Comparison of ENCODE assay signal across 27 cellular contexts in genomic region chr19:31257025-31257424, GRCh38.
DNase-seq lines count a peak whose midpoint lies in the region; ATAC-seq, FAIRE-seq and TF ChIP-seq lines count a peak whose summit lies in the region.
"Had no signal": no experiment of that assay in that cellular context is flagged by ENCODE, and none has a peak within 500 bp of the region (broad histone marks: within the 10 kb centered on the region; RNA-seq: fewer than 3 reads in every experiment).

No MANE protein-coding gene starts in this region.

- no peak overlapping the region for H2BK5ac ChIP-seq in IMR-90 (ENCODE audit: low read depth, low read length, poor library complexity, severe bottlenecking)

- in situ Hi-C loops in IMR-90 (cut with MboI; ENCODE audit: low sequenced_read_pairs), result no loop called here

- H2AK5ac ChIP-seq in IMR-90 (ENCODE audit: low read depth, low read length), result 0 out of 2 replicates have a peak overlapping the region, but pooled peaks have one; percentile 20

- intact Hi-C loops in IMR-90 (cut with micrococcal nuclease) (no loop called here), left colon (cut with DNase I, micrococcal nuclease) (no loop called here)

- no peak for FAIRE-seq in urothelium cell line (lab: Jason Lieb, UNC)
- FAIRE-seq: A204.1, GM12891 had no signal

- no peak overlapping the region for H3K4ac ChIP-seq in IMR-90 (ENCODE audit: low read depth, low read length)

- H2BK15ac ChIP-seq in IMR-90 (ENCODE audit: low read depth, low read length), result no peak overlapping the region

- no peak for ATAC-seq in IMR-90 (ENCODE audit: low read depth)
- ATAC-seq in GM21390 (IDR thresholded peaks at IDR 0.05; ENCODE audit: unreplicated experiment), result no peak
- no peak for ATAC-seq in left colon
- ATAC-seq: CD8-positive, alpha-beta T cell; GM23338; PC-3; SK-N-SH treated with all-trans-retinoic acid at 6 μM for 48 hours had no signal

- POLR2A ChIA-PET in IMR-90 (lab: Charles Lee; ENCODE audit: unreplicated experiment), result no interaction called here

- H2BK20ac ChIP-seq in IMR-90 (ENCODE audit: low read depth, low read length), result no peak overlapping the region

- H3K79me2 ChIP-seq in osteoblast (ENCODE audit: insufficient read depth, low read length), result no peaks in the 10 kb centered on the region

- H2BK120ac ChIP-seq in IMR-90 (ENCODE audit: low read depth, low read length), result no peak overlapping the region

- H3K27me3 ChIP-seq in BLaER1 (no peaks in the 10 kb centered on the region), IMR-90 (ENCODE audit: control insufficient read depth, insufficient read depth, low read length) (no peaks in the 10 kb centered on the region), osteoblast (ENCODE audit: insufficient read depth, low read length) (no peaks in the 10 kb centered on the region)

- no peak overlapping the region for H3K14ac ChIP-seq in IMR-90 (replicated peaks; ENCODE audit: low read depth, low read length)

- H2AFZ ChIP-seq in IMR-90 (replicated peaks; ENCODE audit: low read length, poor library complexity) (no peak overlapping the region), osteoblast (ENCODE audit: low read length) (no peak overlapping the region)
- H2AFZ ChIP-seq: GM23338 had no signal

- H4K91ac ChIP-seq in IMR-90 (ENCODE audit: insufficient read depth, low read depth, low read length), result no peak overlapping the region

- H3K4me2 ChIP-seq in BLaER1 (peak overlapping the region; percentile 63; the same call in 1 of the 2 replicates), IMR-90 (ENCODE audit: low read depth, low read length) (no peak overlapping the region), osteoblast (ENCODE audit: insufficient read depth, low read length) (no peak overlapping the region)
- H3K4me2 ChIP-seq: GM23338 had no signal

- H3K18ac ChIP-seq in IMR-90 (ENCODE audit: low read depth, low read length), result no peak overlapping the region

- H3K27ac ChIP-seq in BLaER1, result no peak overlapping the region
- no peak overlapping the region for H3K27ac ChIP-seq in IMR-90 (ENCODE audit: insufficient read depth, low read length)
- H3K27ac ChIP-seq in osteoblast (ENCODE audit: low read depth, low read length), result no peak overlapping the region

- no peak overlapping the region for H3K23ac ChIP-seq in IMR-90 (ENCODE audit: low read depth, low read length)

- H3K4me3 ChIP-seq in BLaER1 (no peak overlapping the region), IMR-90 (ENCODE audit: insufficient read depth, low read depth, low read length) (no peak overlapping the region), osteoblast (ENCODE audit: insufficient read depth, low read length) (no peak overlapping the region)
- H3K4me3 ChIP-seq: GM23338, HAP-1 had no signal

- H4K5ac ChIP-seq in IMR-90 (ENCODE audit: low read depth, low read length), result no peak overlapping the region

- no TSS peak for BruUV-seq in IMR-90 (replicated peaks; lab: Mats Ljungman, UMichigan)

- H3K36me3 ChIP-seq in BLaER1 (no peaks in the 10 kb centered on the region), IMR-90 (ENCODE audit: control insufficient read depth, insufficient read depth, low read length) (no peaks in the 10 kb centered on the region), osteoblast (ENCODE audit: insufficient read depth, low read length) (no peaks in the 10 kb centered on the region)
- H3K36me3 ChIP-seq: HAP-1 had no signal

- H4K20me1 ChIP-seq in BLaER1 (no peaks in the 10 kb centered on the region), IMR-90 (ENCODE audit: insufficient read depth, low read length) (no peaks in the 10 kb centered on the region), osteoblast (ENCODE audit: insufficient read depth, low read length) (no peaks in the 10 kb centered on the region)

- 98% methylated on average over 4 of the region's 9 CpGs; no CpG with 5 or more reads in 1 of the 2 experiments for WGBS in IMR-90 (ENCODE audit: extremely low coverage in 2 of 2, insufficient read length in 1 of 2), 2 experiments

- H3K79me1 ChIP-seq in IMR-90 (ENCODE audit: low read depth in 1 of 2, low read length in 2 of 2), result no peaks in the 10 kb centered on the region

- no peak for TF ChIP-seq POLR2A in IMR-90 (IDR thresholded peaks at IDR 0.05; ENCODE audit: low read depth, low read length)

- H3K9me3 ChIP-seq in BLaER1 (no peaks in the 10 kb centered on the region), IMR-90 (ENCODE audit: control insufficient read depth, insufficient read depth, low read length) (no peaks in the 10 kb centered on the region), osteoblast (ENCODE audit: low read depth, low read length) (no peaks in the 10 kb centered on the region)
- H3K9me3 ChIP-seq: HAP-1 had no signal

- no peak overlapping the region for H4K8ac ChIP-seq in IMR-90 (ENCODE audit: low read depth in 2 of 2, low read length in 2 of 2)

- DNase-seq in IMR-90 (no peak), islet precursor cell (peak; percentile 25), osteoblast (ENCODE audit: insufficient read length, low spot score, missing footprints) (peak; percentile 35), COLO829 (ENCODE audit: low spot score) (no peak), urothelium cell line (ENCODE audit: low spot score) (no peak), left colon (no peak)
- DNase-seq: C1 segment of cervical spinal cord; CD8-positive, alpha-beta T cell; DMS 273 treated with DMSO at 0.1 percent for 48 hours; DMS79; EL; GDM1; HFFc6; KG1; MM.1S; NCI-H2029; NCI-H446; NCI-H524 treated with DMSO at 0.1 percent for 48 hours; NCI-H774; PC-3 had no signal

- dilution Hi-C loops in IMR-90 (cut with HindIII; ENCODE audit: low sequenced_read_pairs, unreplicated experiment), result no loop called here

- H3K56ac ChIP-seq in IMR-90 (ENCODE audit: extremely low read depth, insufficient read depth, low read length), result no peak overlapping the region

- no peak overlapping the region for H3K9ac ChIP-seq in BLaER1
- H3K9ac ChIP-seq in IMR-90 (ENCODE audit: low read depth, low read length), result no peak overlapping the region

- TF ChIP-seq RAD21 in IMR-90 (IDR thresholded peaks at IDR 0.05; ENCODE audit: low read length), result no peak

- H3K4me1 ChIP-seq in BLaER1 (peaks cover 68% of the 10 kb centered on the region), IMR-90 (ENCODE audit: control insufficient read depth, insufficient read depth, low read length) (peaks cover 12% of the 10 kb centered on the region), osteoblast (ENCODE audit: insufficient read depth, low read length) (no peaks in the 10 kb centered on the region)
- H3K4me1 ChIP-seq: HAP-1 had no signal

- no peak for TF ChIP-seq CTCF in IMR-90 (conservative IDR thresholded peaks at IDR 0.05; ENCODE audit: low read depth, low read length)
- no peak for TF ChIP-seq CTCF in osteoblast (IDR thresholded peaks at IDR 0.05; ENCODE audit: extremely low read depth, low read depth, low read length)

- H2AK9ac ChIP-seq in IMR-90 (replicated peaks; ENCODE audit: low read depth, low read length, poor library complexity), result peak overlapping the region; percentile 34

- CTCF ChIA-PET in IMR-90 (lab: Yijun Ruan, JAX), result no interaction called here

- peaks cover 12% of the 10 kb centered on the region; the same call in 1 of the 2 replicates for H3K9me1 ChIP-seq in IMR-90 (ENCODE audit: insufficient read depth, low read length)

TF ChIP-seq in IMR-90, 13 proteins besides CTCF, POLR2A, EP300 and RAD21:
- TF ChIP-seq MAFK (IDR thresholded peaks at IDR 0.05; ENCODE audit: low read depth, low read length), result no peak
- no peak for TF ChIP-seq USF2 (IDR thresholded peaks at IDR 0.05; ENCODE audit: low read depth, low read length)
- no peak for TF ChIP-seq NFE2L2 (IDR thresholded peaks at IDR 0.05; ENCODE audit: low read depth, low read length)
- no peak for TF ChIP-seq FOS (IDR thresholded peaks at IDR 0.05; ENCODE audit: low read depth, low read length)

Comparison
In these comparisons a context has a peak if more than half of its experiments do, and no peak if none do; other contexts are left out.
1. DNase-seq: peak in islet precursor cell (single experiment) and osteoblast (single experiment); none in IMR-90 (single experiment), COLO829 (single experiment), urothelium cell line (single experiment) and left colon (0 of 2).